Comparison of ENCODE assay signal across 15 cellular contexts in genomic region chr18:59501876-59502221, GRCh38.
DNase-seq lines count a peak whose midpoint lies in the region; ATAC-seq, FAIRE-seq and TF ChIP-seq lines count a peak whose summit lies in the region.
"Had no signal": no experiment of that assay in that cellular context is flagged by ENCODE, and none has a peak within 500 bp of the region (broad histone marks: within the 10 kb centered on the region; RNA-seq: fewer than 3 reads in every experiment).

No MANE protein-coding gene starts in this region.

- H3K4me1 ChIP-seq in heart right ventricle (peaks cover 3 to 39% (median 20%) of the 10 kb centered on the region in 9 donors), mesodermal cell (ENCODE audit: control insufficient read depth, insufficient read depth, low read length, poor library complexity, severe bottlenecking) (peaks cover 7% of the 10 kb centered on the region), aorta (ENCODE audit: control insufficient read depth in 1 of 2, insufficient read depth in 2 of 2, low read length in 2 of 2) (no peaks in the 10 kb centered on the region)

- H3K9me3 ChIP-seq in heart right ventricle, result peaks cover 0 to 9% (median 0%) of the 10 kb centered on the region in 11 donors
- peaks cover 5% of the 10 kb centered on the region for H3K9me3 ChIP-seq in mesodermal cell (ENCODE audit: control insufficient read depth, low read length)
- H3K9me3 ChIP-seq in aorta (ENCODE audit: control insufficient read depth, low read length), result peaks cover 2% of the 10 kb centered on the region
- H3K9me3 ChIP-seq: gastrocnemius medialis had no signal

- H3K36me3 ChIP-seq in heart right ventricle (no peaks in the 10 kb centered on the region), bronchial epithelial cell (ENCODE audit: control insufficient read depth, insufficient read depth, low read length) (no peaks in the 10 kb centered on the region), mesodermal cell (ENCODE audit: control insufficient read depth, insufficient read depth, low read length) (no peaks in the 10 kb centered on the region), aorta (ENCODE audit: control insufficient read depth in 1 of 2, insufficient read depth in 2 of 2, low read length in 1 of 2) (no peaks in the 10 kb centered on the region)
- H3K36me3 ChIP-seq: gastrocnemius medialis had no signal

- TF ChIP-seq CTCF in heart right ventricle (IDR thresholded peaks at IDR 0.05), result no peak
- no peak for TF ChIP-seq CTCF in bronchial epithelial cell (IDR thresholded peaks at IDR 0.05; ENCODE audit: insufficient read depth, low read length, severe bottlenecking)

- DNase-seq in heart right ventricle (no peak), left ventricle myocardium superior (no peak), bronchial epithelial cell (ENCODE audit: low read depth) (peak; percentile 58), aorta (no peak), hippocampal formation (lab: John Stamatoyannopoulos, UW) (no peak), HuH-7.5 (ENCODE audit: low spot score) (no peak)
- DNase-seq: activated CD4-positive, alpha-beta T cell treated with anti-CD3 and anti-CD28 coated beads for 4 hours; COR-L47; gastrocnemius medialis; NCI-H446 treated with DMSO at 0.1 percent for 48 hours; RPMI8226; substantia nigra had no signal

- H3K4me3 ChIP-seq in heart right ventricle (no peak overlapping the region), bronchial epithelial cell (ENCODE audit: low read depth, low read length) (no peak overlapping the region), mesodermal cell (ENCODE audit: extremely low read depth, insufficient read depth, low read length, poor library complexity, severe bottlenecking) (no peak overlapping the region), aorta (ENCODE audit: low read length in 2 of 2) (no peak overlapping the region)
- H3K4me3 ChIP-seq: gastrocnemius medialis had no signal

- H3K27me3 ChIP-seq in heart right ventricle (no peaks in the 10 kb centered on the region), bronchial epithelial cell (ENCODE audit: control insufficient read depth, insufficient read depth, low read length) (no peaks in the 10 kb centered on the region), aorta (ENCODE audit: control insufficient read depth in 1 of 2, insufficient read depth in 2 of 2, low read length in 1 of 2) (no peaks in the 10 kb centered on the region)
- H3K27me3 ChIP-seq: gastrocnemius medialis had no signal

- peak; percentile 32 for FAIRE-seq in bronchial epithelial cell (lab: Jason Lieb, UNC)

- peak in 2 of 8 donors; percentile 13 to 54 for ATAC-seq in heart right ventricle
- no peak for ATAC-seq in left ventricle myocardium superior
- peak; percentile 23 for ATAC-seq in aorta (ENCODE audit: low FRiP score)
- no peak for ATAC-seq in HG03175 (IDR thresholded peaks at IDR 0.05; ENCODE audit: unreplicated experiment)
- ATAC-seq: HCT116 had no signal

- H3K27ac ChIP-seq in heart right ventricle (peak overlapping the region; percentile 30 to 86 (median 78)), mesodermal cell (ENCODE audit: low read depth, low read length, severe bottlenecking) (peak overlapping the region; percentile 60), aorta (ENCODE audit: low read depth in 1 of 2, low read length in 2 of 2) (no peak overlapping the region)
- H3K27ac ChIP-seq: gastrocnemius medialis had no signal

- intact Hi-C loops in heart right ventricle (cut with DNase I) (loop anchor here in 1 of 10 donors (1.0 kb wide), 1 partner anchor 32 kb away; no protein-coding TSS in a partner anchor), left ventricle myocardium superior (cut with micrococcal nuclease) (no loop called here), aorta (cut with DNase I) (no loop called here)

- WGBS in heart right ventricle, 2 donors, result 64 to 74% methylated on average over 5 of the region's 5 CpGs
- 92 to 93% methylated on average over 5 of the region's 5 CpGs for WGBS in mesodermal cell (ENCODE audit: insufficient coverage in 2 of 2), 2 experiments
- WGBS in aorta, 2 donors, result 93% methylated on average over 5 of the region's 5 CpGs

Comparison
In these comparisons a context has a peak if more than half of its experiments do, and no peak if none do; other contexts are left out.
1. H3K27ac ChIP-seq: peak in heart right ventricle (10 of 10) and mesodermal cell (single experiment); none in aorta (0 of 2).